In genomic region chr18:24862225-24862893, GRCh38 we compare ENCODE assay signal across 17 cellular contexts.
A peak's percentile ranks its signal among the peaks of the same experiment; 100 is the strongest.
DNase-seq lines count a peak whose midpoint lies in the region; ATAC-seq and TF ChIP-seq lines count a peak whose summit lies in the region.
"Had no signal": no experiment of that assay in that cellular context is flagged by ENCODE, and none has a peak within 500 bp of the region (broad histone marks: within the 10 kb centered on the region; RNA-seq: fewer than 3 reads in every experiment).

No MANE protein-coding gene starts in this region.

- TF ChIP-seq CTCF in C4-2B (conservative IDR thresholded peaks at IDR 0.05) (no peak), VCaP (conservative IDR thresholded peaks at IDR 0.05) (no peak), neural crest cell (conservative IDR thresholded peaks at IDR 0.05) (no peak), psoas muscle (IDR thresholded peaks at IDR 0.05) (no peak)

- peak overlapping the region; percentile 88 for H3K27ac Mint-ChIP-seq in neural crest cell (ENCODE audit: unreplicated experiment)
- H3K27ac Mint-ChIP-seq: activated CD4-positive, alpha-beta T cell treated with anti-CD3 and anti-CD28 coated beads, Interleukin-2, amount 10 ng/mL, durations not matched to agents 7 days and 5 days had no signal

- no peak overlapping the region for H3K4me3 ChIP-seq in psoas muscle
- H3K4me3 ChIP-seq: BLaER1 had no signal

- no peaks in the 10 kb centered on the region for H3K27me3 ChIP-seq in psoas muscle (ENCODE audit: insufficient read depth in 3 of 3, low read length in 2 of 3)
- H3K27me3 ChIP-seq: BLaER1 had no signal

- H3K9me3 ChIP-seq in psoas muscle, result no peaks in the 10 kb centered on the region
- H3K9me3 ChIP-seq: BLaER1 had no signal

- no peaks in the 10 kb centered on the region for H3K36me3 ChIP-seq in psoas muscle (ENCODE audit: insufficient read depth in 1 of 2, low read depth in 1 of 2)
- H3K36me3 ChIP-seq: BLaER1 had no signal

- DNase-seq in fibroblast of gingiva (ENCODE audit: low read depth) (peak; percentile 20), neural crest cell (ENCODE audit: low read depth, low spot score) (peak; percentile 38), NCI-H1694 (lab: John Stamatoyannopoulos, UW) (no peak), psoas muscle (no peak), D341Med (ENCODE audit: low spot score) (no peak)
- DNase-seq: activated CD4-positive, alpha-beta T cell treated with anti-CD3 and anti-CD28 coated beads, Interleukin-2, amount 10 ng/mL, durations not matched to agents 7 days and 5 days; activated CD8-positive, alpha-beta memory T cell treated with anti-CD3 and anti-CD28 coated beads, Interleukin-2, amount 50 U/mL, for 48 hours; activated gamma-delta T cell treated with Interleukin-2 at 50 U/mL for 16 hours; amniotic stem cell; DMS153; hippocampal formation; NCI-H1694 treated with DMSO at 0.1 percent for 48 hours; stimulated activated CD4-positive, alpha-beta T cell treated with anti-CD3 and anti-CD28 coated beads, Interleukin-12 subunit alpha, Interleukin-12 subunit beta, amount 100 ng/mL, for 4 hours had no signal

- peaks cover 69% of the 10 kb centered on the region for H3K27me3 Mint-ChIP-seq in neural crest cell (ENCODE audit: low read depth)

- no peaks in the 10 kb centered on the region for H3K4me1 ChIP-seq in psoas muscle
- H3K4me1 ChIP-seq: BLaER1 had no signal

- ATAC-seq in psoas muscle (no peak), GM18861 (IDR thresholded peaks at IDR 0.05; ENCODE audit: unreplicated experiment) (no peak)

- 21 to 31% (median 28%) methylated on average over 18 of the region's 18 CpGs for WGBS in psoas muscle, 3 donors

- intact Hi-C loops in psoas muscle (cut with DNase I), result no loop called here

- H3K4me3 Mint-ChIP-seq in neural crest cell, result peak overlapping the region; percentile 50
- H3K4me3 Mint-ChIP-seq: activated CD4-positive, alpha-beta T cell treated with anti-CD3 and anti-CD28 coated beads, Interleukin-2, amount 10 ng/mL, durations not matched to agents 7 days and 5 days had no signal

- H3K9me3 Mint-ChIP-seq in neural crest cell, result no peaks in the 10 kb centered on the region
- H3K9me3 Mint-ChIP-seq: activated CD4-positive, alpha-beta T cell treated with anti-CD3 and anti-CD28 coated beads, Interleukin-2, amount 10 ng/mL, durations not matched to agents 7 days and 5 days had no signal

- no peaks in the 10 kb centered on the region for H3K36me3 Mint-ChIP-seq in neural crest cell (ENCODE audit: low read depth)

- peaks cover 36% of the 10 kb centered on the region for H3K4me1 Mint-ChIP-seq in neural crest cell
- H3K4me1 Mint-ChIP-seq: activated CD4-positive, alpha-beta T cell treated with anti-CD3 and anti-CD28 coated beads, Interleukin-2, amount 10 ng/mL, durations not matched to agents 7 days and 5 days had no signal

- H3K27ac ChIP-seq in C4-2B (peak overlapping the region; percentile 44), VCaP (peak overlapping the region; percentile 75), psoas muscle (no peak overlapping the region)
- H3K27ac ChIP-seq: BLaER1 had no signal

Comparison
In these comparisons a context has a peak if more than half of its experiments do, and no peak if none do; other contexts are left out.
1. DNase-seq: peak in fibroblast of gingiva (single experiment) and neural crest cell (single experiment); none in NCI-H1694 (single experiment), psoas muscle (0 of 2) and D341Med (single experiment).